8 cellular contexts compared by ENCODE assay signal in genomic region chr2:148875387-148876051, GRCh38. TPM values are rescaled to one million over a fixed set of nuclear protein-coding genes. Genes with fewer than 3 reads are reported as not detected.
DNase-seq lines count a peak whose midpoint lies in the region; ATAC-seq and TF ChIP-seq lines count a peak whose summit lies in the region.

No MANE protein-coding gene starts in this region.

- TF ChIP-seq CTCF in OCI-LY3 (IDR thresholded peaks at IDR 0.05; ENCODE audit: low read depth, low read length) (no peak), endodermal cell (conservative IDR thresholded peaks at IDR 0.05) (no peak), prostate gland (IDR thresholded peaks at IDR 0.05) (no peak), PC-9 (conservative IDR thresholded peaks at IDR 0.05) (no peak)

- H3K36me3 ChIP-seq in OCI-LY3 (replicated peaks; ENCODE audit: low read depth, low read length): no peaks in the 10 kb centered on the region
- H3K36me3 ChIP-seq in endodermal cell (ENCODE audit: control insufficient read depth, insufficient read depth, low read length): no peaks in the 10 kb centered on the region
- no peaks in the 10 kb centered on the region for H3K36me3 ChIP-seq in prostate gland
- no peaks in the 10 kb centered on the region for H3K36me3 ChIP-seq in PC-9 (ENCODE audit: low read depth)

- intact Hi-C loops in activated naive CD4-positive, alpha-beta T cell treated with anti-CD3 and anti-CD28 coated beads for 36 hours (cut with micrococcal nuclease): loop anchor here (1.0 to 10.0 kb wide), 11 partner anchors 12 to 1241 kb away; partner anchors contain the start of genes ACVR2A, MMADHC and ORC4
- intact Hi-C loops in prostate gland (cut with DNase I) (loop anchor here (10.0 kb wide), 1 partner anchor 231 kb away; the partner anchor contains the start of gene EPC2), PC-9 (cut with micrococcal nuclease; ENCODE audit: unreplicated experiment) (loop anchor here (10.0 kb wide), 1 partner anchor 231 kb away; the partner anchor contains the start of gene EPC2)

- H3K79me2 ChIP-seq in OCI-LY3 (ENCODE audit: low read length): no peaks in the 10 kb centered on the region
- H3K79me2 ChIP-seq in PC-9 (ENCODE audit: low read depth): no peaks in the 10 kb centered on the region

- H3K4me1 ChIP-seq in OCI-LY3 (ENCODE audit: low read length) (no peaks in the 10 kb centered on the region; the same call in 1 of the 2 replicates), endodermal cell (ENCODE audit: control insufficient read depth, insufficient read depth, low read length) (no peaks in the 10 kb centered on the region), prostate gland (replicated peaks) (no peaks in the 10 kb centered on the region), PC-9 (replicated peaks; ENCODE audit: insufficient read depth) (0 out of 2 replicates have a peak, but pooled peaks cover 5% of the 10 kb centered on the region)

- DNase-seq in activated naive CD4-positive, alpha-beta T cell treated with anti-CD3 and anti-CD28 coated beads for 36 hours: peak; percentile 26
- no peak for DNase-seq in activated naive CD4-positive, alpha-beta T cell treated with anti-CD3 and anti-CD28 coated beads, Interleukin-2, amount 50 U/mL, for 16 hours
- DNase-seq in endodermal cell: peak; percentile 52
- DNase-seq in prostate gland (ENCODE audit: low spot score): no peak
- DNase-seq in PC-9: no peak
- no peak for DNase-seq in ecto neural progenitor cell (ENCODE audit: low spot score)

- no peaks in the 10 kb centered on the region for H3K9me2 ChIP-seq in PC-9 (ENCODE audit: insufficient read depth)

- H3K4me2 ChIP-seq in OCI-LY3 (ENCODE audit: low read length): peak overlapping the region; percentile 84
- no peak overlapping the region for H3K4me2 ChIP-seq in PC-9

- CTCF ChIA-PET in activated naive CD4-positive, alpha-beta T cell treated with anti-CD3 and anti-CD28 coated beads for 36 hours (lab: Charles Lee): no interaction called here
- CTCF ChIA-PET in PC-9 (lab: Charles Lee): no interaction called here

- H3K9ac ChIP-seq in OCI-LY3 (ENCODE audit: low read length): no peak overlapping the region
- no peak overlapping the region for H3K9ac ChIP-seq in endodermal cell (ENCODE audit: extremely low read depth, low read length, poor library complexity, severe bottlenecking)

- H3K36me3 Mint-ChIP-seq in activated naive CD4-positive, alpha-beta T cell treated with anti-CD3 and anti-CD28 coated beads for 36 hours (ENCODE audit: low read depth): peaks cover 3% of the 10 kb centered on the region
- peaks cover 8% of the 10 kb centered on the region for H3K36me3 Mint-ChIP-seq in endodermal cell (ENCODE audit: low read depth)

- H3K9me3 ChIP-seq in OCI-LY3 (ENCODE audit: insufficient read depth, low read length): no peaks in the 10 kb centered on the region
- peaks cover 17% of the 10 kb centered on the region for H3K9me3 ChIP-seq in endodermal cell (ENCODE audit: control insufficient read depth, low read length)
- no peaks in the 10 kb centered on the region for H3K9me3 ChIP-seq in prostate gland
- H3K9me3 ChIP-seq in PC-9 (ENCODE audit: insufficient read depth, low read depth): no peaks in the 10 kb centered on the region

- ATAC-seq in HG02571 (IDR thresholded peaks at IDR 0.05; ENCODE audit: unreplicated experiment): peak; percentile 21

- H3F3A ChIP-seq in PC-9 (ENCODE audit: insufficient read depth, low read depth): no peaks in the 10 kb centered on the region

- peak overlapping the region; percentile 88 for H3K4me3 Mint-ChIP-seq in activated naive CD4-positive, alpha-beta T cell treated with anti-CD3 and anti-CD28 coated beads for 36 hours
- peak overlapping the region; percentile 81 for H3K4me3 Mint-ChIP-seq in endodermal cell

- peaks cover 9% of the 10 kb centered on the region for H3K4me1 Mint-ChIP-seq in activated naive CD4-positive, alpha-beta T cell treated with anti-CD3 and anti-CD28 coated beads for 36 hours (ENCODE audit: low read depth)
- H3K4me1 Mint-ChIP-seq in endodermal cell: peaks cover 5% of the 10 kb centered on the region

- peaks cover 15% of the 10 kb centered on the region for H3K27me3 Mint-ChIP-seq in activated naive CD4-positive, alpha-beta T cell treated with anti-CD3 and anti-CD28 coated beads for 36 hours (ENCODE audit: low read depth)
- peaks cover 33% of the 10 kb centered on the region for H3K27me3 Mint-ChIP-seq in endodermal cell (ENCODE audit: insufficient read depth)

- H3K27ac Mint-ChIP-seq in activated naive CD4-positive, alpha-beta T cell treated with anti-CD3 and anti-CD28 coated beads for 36 hours: no peak overlapping the region
- H3K27ac Mint-ChIP-seq in endodermal cell: no peak overlapping the region

- no peak for TF ChIP-seq POLR2A in prostate gland (IDR thresholded peaks at IDR 0.05)

- H3K9me3 Mint-ChIP-seq in activated naive CD4-positive, alpha-beta T cell treated with anti-CD3 and anti-CD28 coated beads for 36 hours: peaks cover 2% of the 10 kb centered on the region
- peaks cover 14% of the 10 kb centered on the region for H3K9me3 Mint-ChIP-seq in endodermal cell

- POLR2A ChIA-PET in PC-9 (lab: Charles Lee; ENCODE audit: unreplicated experiment): no interaction called here

- H3K4me3 ChIP-seq in OCI-LY3 (ENCODE audit: low read length): peak overlapping the region; percentile 80
- peak overlapping the region; percentile 85 for H3K4me3 ChIP-seq in endodermal cell (ENCODE audit: low read length)
- peak overlapping the region; percentile 58 to 74 for H3K4me3 ChIP-seq in prostate gland
- no peak overlapping the region for H3K4me3 ChIP-seq in PC-9

- WGBS in endodermal cell (ENCODE audit: insufficient coverage in 1 of 2, insufficient read length in 1 of 2), 2 experiments: 0% methylated on average over 2 to 69 of the region's 74 CpGs
- WGBS in prostate gland: under 1% methylated on average over 43 of the region's 74 CpGs

- no peak overlapping the region for H3K27ac ChIP-seq in OCI-LY3 (ENCODE audit: low read length)
- H3K27ac ChIP-seq in endodermal cell (ENCODE audit: low read depth, low read length): no peak overlapping the region
- H3K27ac ChIP-seq in prostate gland: peak overlapping the region; percentile 86 to 93
- no peak overlapping the region for H3K27ac ChIP-seq in PC-9

- no peaks in the 10 kb centered on the region for H4K20me1 ChIP-seq in OCI-LY3 (ENCODE audit: insufficient read depth, low read length)
- no peaks in the 10 kb centered on the region for H4K20me1 ChIP-seq in PC-9 (ENCODE audit: insufficient read depth)

- H2AFZ ChIP-seq in OCI-LY3 (ENCODE audit: low read depth, low read length) (no peak overlapping the region), PC-9 (no peak overlapping the region)

- H3K27me3 ChIP-seq in OCI-LY3 (ENCODE audit: low read depth, low read length) (peaks cover 3% of the 10 kb centered on the region; the same call in 1 of the 2 replicates), endodermal cell (ENCODE audit: control insufficient read depth, insufficient read depth, low read length, poor library complexity, severe bottlenecking) (peaks cover 24% of the 10 kb centered on the region), prostate gland (replicated peaks; ENCODE audit: insufficient read depth) (no peaks in the 10 kb centered on the region), PC-9 (ENCODE audit: insufficient read depth, low read depth) (no peaks in the 10 kb centered on the region)

- no TSS peak for BruUV-seq in PC-9 (replicated peaks; lab: Mats Ljungman, UMichigan)

RNA-seq across cellular contexts. Expression of gene KIF5C, which starts 0.5 kb away (rescaled TPM):
- total RNA-seq in activated naive CD4-positive, alpha-beta T cell treated with anti-CD3 and anti-CD28 coated beads for 36 hours: 10 to 100 TPM; 18.6 to 24.5 TPM
- total RNA-seq in endodermal cell (10 to 100 TPM; 39.1 to 41.9 TPM), prostate gland (100 to 1,000 TPM in 1 of 2 donors, 10 to 100 TPM in 1; 84.3 to 123 TPM), PC-9 (2021) (0.07 and 0.23 TPM in 2 replicates)
- 47.2 TPM for polyA plus RNA-seq in endodermal cell (2013, experiment 1 of 2)
- 46.5 TPM for polyA plus RNA-seq in endodermal cell (2013, experiment 2 of 2)

Comparison
In these comparisons a context has a peak if more than half of its experiments do, and no peak if none do; other contexts are left out.
1. DNase-seq: peak in activated naive CD4-positive, alpha-beta T cell treated with anti-CD3 and anti-CD28 coated beads for 36 hours (single experiment) and endodermal cell (single experiment); none in activated naive CD4-positive, alpha-beta T cell treated with anti-CD3 and anti-CD28 coated beads, Interleukin-2, amount 50 U/mL, for 16 hours (single experiment), prostate gland (single experiment), PC-9 (0 of 2) and ecto neural progenitor cell (single experiment).
2. H3K27ac ChIP-seq: peak in prostate gland (2 of 2); none in OCI-LY3 (single experiment), endodermal cell (single experiment) and PC-9 (single experiment).
3. RNA of gene KIF5C, which starts 0.5 kb away (total RNA-seq): 84.3 to 123 TPM in prostate gland, 39.1 to 41.9 TPM in endodermal cell and 18.6 to 24.5 TPM in activated naive CD4-positive, alpha-beta T cell treated with anti-CD3 and anti-CD28 coated beads for 36 hours; 0.07 to 0.23 TPM in PC-9; every median in the first group is over 10 times any median in the second.